9 cellular contexts compared by ENCODE assay signal in genomic region chr6:41092421-41093140, GRCh38. TPM values are rescaled to one million over a fixed set of nuclear protein-coding genes. Genes with fewer than 3 reads are reported as not detected.
DNase-seq lines count a peak whose midpoint lies in the region; ATAC-seq, FAIRE-seq and TF ChIP-seq lines count a peak whose summit lies in the region.
"Had no signal": no experiment of that assay in that cellular context is flagged by ENCODE, and none has a peak within 500 bp of the region (broad histone marks: within the 10 kb centered on the region; RNA-seq: fewer than 3 reads in every experiment).

No MANE protein-coding gene starts in this region.

- H3K27ac Mint-ChIP-seq in HFFc6 = no peak overlapping the region

- 88 to 97% methylated on average over 4 of the region's 4 CpGs for WGBS in esophagus squamous epithelium, 2 donors

- peak; percentile 62 for FAIRE-seq in TTC549 (lab: Jason Lieb, UNC)

- H3K4me3 ChIP-seq in lower lobe of right lung (no peak overlapping the region), tibial artery (no peak overlapping the region), esophagus squamous epithelium (no peak overlapping the region)

- no peaks in the 10 kb centered on the region for H3K9me3 Mint-ChIP-seq in HFFc6

- H3K36me3 ChIP-seq in lower lobe of right lung (peaks cover 99% of the 10 kb centered on the region), tibial artery (peaks cover 42 to 88% (median 85%) of the 10 kb centered on the region in 3 donors), esophagus squamous epithelium (peaks cover 14 to 100% (median 41%) of the 10 kb centered on the region in 3 donors)

- no peak overlapping the region for H3K27ac ChIP-seq in lower lobe of right lung
- no peak overlapping the region for H3K27ac ChIP-seq in tibial artery
- no peak overlapping the region for H3K27ac ChIP-seq in esophagus squamous epithelium

- intact Hi-C loops in lower lobe of right lung (cut with DNase I) = no loop called here
- intact Hi-C loops in left colon (cut with DNase I, micrococcal nuclease) = loop anchor here in 1 of 2 donors (10.0 kb wide), 1 partner anchor 222 kb away; no protein-coding TSS in a partner anchor
- intact Hi-C loops in tibial artery (cut with DNase I; ENCODE audit: low total_unique reads) = no loop called here
- intact Hi-C loops in esophagus squamous epithelium (cut with DNase I) = no loop called here

- no peak for TF ChIP-seq POLR2A in esophagus squamous epithelium (IDR thresholded peaks at IDR 0.05)

- H3K4me1 Mint-ChIP-seq in HFFc6 (ENCODE audit: low read depth) = peaks cover 19% of the 10 kb centered on the region

- H3K27me3 Mint-ChIP-seq in HFFc6 (ENCODE audit: insufficient read depth) = no peaks in the 10 kb centered on the region

- DNase-seq in DMS153 treated with DMSO at 0.1 percent for 48 hours (lab: John Stamatoyannopoulos, UW; ENCODE audit: unreplicated experiment) = peak; percentile 6
- DNase-seq in HFFc6 = peak; percentile 44
- no peak for DNase-seq in lower lobe of right lung
- DNase-seq in left colon = no peak
- no peak for DNase-seq in tibial artery
- no peak for DNase-seq in esophagus squamous epithelium (lab: John Stamatoyannopoulos, UW)
- no peak for DNase-seq in effector CD8-positive, alpha-beta T cell (lab: John Stamatoyannopoulos, UW)

- no peaks in the 10 kb centered on the region for H3K27me3 ChIP-seq in lower lobe of right lung (ENCODE audit: low read depth)
- H3K27me3 ChIP-seq in tibial artery = no peaks in the 10 kb centered on the region
- no peaks in the 10 kb centered on the region for H3K27me3 ChIP-seq in esophagus squamous epithelium

- H3K4me3 Mint-ChIP-seq in HFFc6 = no peak overlapping the region

- peaks cover 34% of the 10 kb centered on the region for H3K36me3 Mint-ChIP-seq in HFFc6 (ENCODE audit: low read depth)

- H3K4me1 ChIP-seq in lower lobe of right lung (no peaks in the 10 kb centered on the region), tibial artery (peaks cover 0 to 7% (median under 1%) of the 10 kb centered on the region in 4 donors), esophagus squamous epithelium (no peaks in the 10 kb centered on the region)

- TF ChIP-seq CTCF in HFFc6 (IDR thresholded peaks at IDR 0.05) (peak; percentile 73), lower lobe of right lung (IDR thresholded peaks at IDR 0.05) (peak; percentile 19), tibial artery (IDR thresholded peaks at IDR 0.05) (no peak), esophagus squamous epithelium (IDR thresholded peaks at IDR 0.05) (peak in 1 of 6 experiments; percentile 34)

- H3K9me3 ChIP-seq in lower lobe of right lung (no peaks in the 10 kb centered on the region), tibial artery (no peaks in the 10 kb centered on the region), esophagus squamous epithelium (no peaks in the 10 kb centered on the region)

- ATAC-seq in lower lobe of right lung (no peak), left colon (no peak)

RNA-seq across cellular contexts. Expression of gene NFYA, which starts 19.8 kb away (rescaled TPM):
- 10 to 100 TPM; 14.9 to 20.0 (median 16.7) TPM for total RNA-seq in HFFc6 (2021; fragmentation: NEBNext Ultra II Directional; extraction: Animal tissue kit (Norgen Biotek cat#: 25700))
- total RNA-seq in lower lobe of right lung = 21.0 TPM
- 10 to 100 TPM; 19.1 to 19.9 TPM for total RNA-seq in left colon
- total RNA-seq in esophagus squamous epithelium = 10 to 100 TPM in 3 of 4 donors, 1 to 10 TPM in 1; 9.0 to 16.4 (median 14.0) TPM

RNA-seq across cellular contexts. Expression of gene OARD1, which starts 20.4 kb away (rescaled TPM):
- 10 to 100 TPM; 10.9 to 14.2 (median 11.8) TPM for total RNA-seq in HFFc6 (2021; fragmentation: NEBNext Ultra II Directional; extraction: Animal tissue kit (Norgen Biotek cat#: 25700))
- total RNA-seq in lower lobe of right lung = 28.7 TPM
- total RNA-seq in left colon = 10 to 100 TPM; 23.7 to 30.1 TPM
- 10 to 100 TPM in 3 of 4 donors, 1 to 10 TPM in 1; 8.6 to 30.0 (median 16.1) TPM for total RNA-seq in esophagus squamous epithelium

RNA-seq across cellular contexts. Expression of gene APOBEC2, which starts 39.6 kb away (rescaled TPM):
- total RNA-seq in HFFc6 (2021; fragmentation: NEBNext Ultra II Directional; extraction: Animal tissue kit (Norgen Biotek cat#: 25700)) = not detected
- total RNA-seq in lower lobe of right lung = 0.65 TPM
- not detected for total RNA-seq in left colon
- total RNA-seq in esophagus squamous epithelium = 1 to 10 TPM in 1 of 4 donors, not detected in 3; 2.2 TPM
- total RNA-seq: temporal lobe had no signal

RNA-seq across cellular contexts. Expression of gene TSPO2, which starts 50.3 kb away (rescaled TPM):
- not detected for total RNA-seq in HFFc6 (2021; fragmentation: NEBNext Ultra II Directional; extraction: Animal tissue kit (Norgen Biotek cat#: 25700))
- total RNA-seq in lower lobe of right lung (not detected), left colon (not detected), esophagus squamous epithelium (not detected)
- total RNA-seq: temporal lobe had no signal

RNA-seq across cellular contexts. Expression of gene UNC5CL, which starts 53.6 kb away (rescaled TPM):
- not detected for total RNA-seq in HFFc6 (2021; fragmentation: NEBNext Ultra II Directional; extraction: Animal tissue kit (Norgen Biotek cat#: 25700))
- total RNA-seq in lower lobe of right lung (1.1 TPM), left colon (1 to 10 TPM; 2.2 to 6.6 TPM), esophagus squamous epithelium (1 to 10 TPM in 2 of 4 donors, under 1 TPM in 2; 0.42 to 1.2 (median 0.81) TPM)

Comparison
In these comparisons a context has a peak if more than half of its experiments do, and no peak if none do; other contexts are left out.
1. DNase-seq: peak in DMS153 treated with DMSO at 0.1 percent for 48 hours (single experiment) and HFFc6 (single experiment); none in lower lobe of right lung (single experiment), left colon (0 of 2), tibial artery (0 of 2), esophagus squamous epithelium (single experiment) and effector CD8-positive, alpha-beta T cell (single experiment).
2. CTCF ChIP-seq: peak in HFFc6 (single experiment) and lower lobe of right lung (single experiment); none in tibial artery (0 of 2).